In the genomic region with DNA sequence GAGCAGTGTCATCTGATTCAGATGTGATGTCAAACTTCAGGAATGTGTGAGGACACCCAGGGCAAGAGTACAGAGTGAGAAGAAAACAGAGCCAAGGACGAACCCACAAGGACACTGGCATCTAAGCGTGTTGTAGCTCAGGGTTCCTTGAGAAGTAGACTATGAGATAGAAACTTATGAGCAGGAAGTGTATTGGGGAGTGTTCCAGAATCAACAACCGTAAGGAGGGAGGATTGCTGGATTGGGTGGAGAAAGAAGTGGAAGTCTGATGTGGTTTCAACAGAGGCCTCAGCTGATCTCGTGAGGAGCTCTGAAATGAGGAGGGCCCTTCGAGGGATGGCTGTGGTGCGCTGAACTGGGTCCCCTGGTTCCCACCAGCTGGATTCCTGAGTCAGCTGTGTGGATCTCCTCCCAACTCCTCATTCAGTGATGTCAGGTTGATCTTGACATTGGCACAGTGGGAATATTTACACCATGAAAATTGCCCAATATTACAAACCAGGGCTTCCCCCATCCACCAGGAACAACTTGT, we compare ENCODE assay signal across 16 cellular contexts. TPM values are rescaled to one million over a fixed set of nuclear protein-coding genes. Genes with fewer than 3 reads are reported as not detected.
A peak's percentile ranks its signal among the peaks of the same experiment; 100 is the strongest.
DNase-seq lines count a peak whose midpoint lies in the region; ATAC-seq and TF ChIP-seq lines count a peak whose summit lies in the region.
"Had no signal": no experiment of that assay in that cellular context is flagged by ENCODE, and none has a peak within 500 bp of the region (broad histone marks: within the 10 kb centered on the region; RNA-seq: fewer than 3 reads in every experiment).

No MANE protein-coding gene starts in this region.

- H3K4me3 ChIP-seq in adipocyte (ENCODE audit: low read length) = no peak overlapping the region
- H3K4me3 ChIP-seq: prostate gland had no signal

- peaks cover 16% of the 10 kb centered on the region for H3K4me1 ChIP-seq in adipocyte (ENCODE audit: control insufficient read depth, insufficient read depth, low read length)
- H3K4me1 ChIP-seq: prostate gland had no signal

- peaks cover 16% of the 10 kb centered on the region for H3K9me3 ChIP-seq in adipocyte (ENCODE audit: control insufficient read depth, low read length)
- H3K9me3 ChIP-seq: prostate gland had no signal

- DNase-seq in AG08396 (ENCODE audit: low spot score) (peak; percentile 32), adipocyte (ENCODE audit: low read depth) (peak; percentile 75), Right ventricle myocardium superior (peak; percentile 65), omental fat pad (ENCODE audit: low spot score) (no peak), KG1 (lab: John Stamatoyannopoulos, UW) (no peak), NCI-H526 (lab: John Stamatoyannopoulos, UW) (no peak), NOMO-1 treated with dmso at 0.1 percent for 144 hours (lab: John Stamatoyannopoulos, UW; ENCODE audit: unreplicated experiment) (no peak)
- DNase-seq: activated CD4-positive, CD25-positive, alpha-beta regulatory T cell treated with anti-CD3 and anti-CD28 coated beads, Interleukin-2, amount 50 U/mL, for 72 hours; activated T-cell treated with anti-CD3 and anti-CD28 coated beads, Interleukin-2, amount 50 U/mL, for 48 hours; NCI-H510A; SIG-M5; substantia nigra had no signal

- H3K36me3 ChIP-seq in adipocyte (ENCODE audit: control insufficient read depth, insufficient read depth, low read length, severe bottlenecking) = no peaks in the 10 kb centered on the region
- H3K36me3 ChIP-seq: prostate gland had no signal

- peak overlapping the region; percentile 32 for H3K9ac ChIP-seq in adipocyte (ENCODE audit: low read length)

- intact Hi-C loops in Right ventricle myocardium superior (cut with DNase I) = loop anchor here (5.0 kb wide), 1 partner anchor 81 kb away; no protein-coding TSS in a partner anchor

- H3K27me3 ChIP-seq in adipocyte (replicated peaks; ENCODE audit: control insufficient read depth, insufficient read depth, low read length) = no peaks in the 10 kb centered on the region

- TF ChIP-seq CTCF in omental fat pad (IDR thresholded peaks at IDR 0.05) = no peak

- ATAC-seq in Right ventricle myocardium superior (ENCODE audit: poor library complexity) (peak; percentile 77), omental fat pad (ENCODE audit: low FRiP score) (peak; percentile 42), HG02623 (IDR thresholded peaks at IDR 0.05; ENCODE audit: unreplicated experiment) (no peak)

RNA-seq across cellular contexts. Expression of gene IGF2R, which starts 25.7 kb away (rescaled TPM):
- 68.4 TPM for total RNA-seq in Right ventricle myocardium superior
- 100 to 1,000 TPM in 3 of 4 donors, 10 to 100 TPM in 1; 69.9 to 131 (median 110) TPM for total RNA-seq in omental fat pad

RNA-seq across cellular contexts. Expression of gene MAS1, which starts 52.4 kb away (rescaled TPM):
- total RNA-seq in Right ventricle myocardium superior (not detected), omental fat pad (under 1 TPM in 1 of 4 donors, not detected in 3; under 0.01 TPM)
- total RNA-seq: Daoy, lung microvascular endothelial cell had no signal

Comparison
In these comparisons a context has a peak if more than half of its experiments do, and no peak if none do; other contexts are left out.
1. DNase-seq: peak in AG08396 (single experiment), adipocyte (single experiment) and Right ventricle myocardium superior (single experiment); none in omental fat pad (single experiment), KG1 (single experiment), NCI-H526 (0 of 2) and NOMO-1 treated with dmso at 0.1 percent for 144 hours (single experiment).